ENCODE assay signal across 13 cellular contexts in genomic region chr1:240597153-240597745, GRCh38. TPM values are rescaled to one million over a fixed set of nuclear protein-coding genes. Genes with fewer than 3 reads are reported as not detected.
DNase-seq lines count a peak whose midpoint lies in the region; ATAC-seq and TF ChIP-seq lines count a peak whose summit lies in the region.
"Had no signal": no experiment of that assay in that cellular context is flagged by ENCODE, and none has a peak within 500 bp of the region (broad histone marks: within the 10 kb centered on the region; RNA-seq: fewer than 3 reads in every experiment).

No MANE protein-coding gene starts in this region.

- peak overlapping the region; percentile 22 to 55 (median 34) for H3K27ac Mint-ChIP-seq in nephron
- H3K27ac Mint-ChIP-seq: activated T-helper 2 cell treated with anti-CD3 and anti-CD28 coated beads, Interferon-gamma antibody, Interleukin-2, Interleukin-4, amounts not matched to agents 10 μg/mL and 5 μg/mL and 100 μg/mL, durations not matched to agents 14 hours and 24 hours and 36 hours had no signal

- no peaks in the 10 kb centered on the region for H3K27me3 Mint-ChIP-seq in nephron (ENCODE audit: low read depth)

- H3K27me3 ChIP-seq in upper lobe of right lung: no peaks in the 10 kb centered on the region

- H3K4me1 ChIP-seq in upper lobe of right lung: no peaks in the 10 kb centered on the region

- H3K4me3 Mint-ChIP-seq in nephron: no peak overlapping the region

- peaks cover 14% of the 10 kb centered on the region for H3K4me1 Mint-ChIP-seq in nephron

- DNase-seq in SK-MEL-5 (ENCODE audit: low read depth, low spot score) (peak; percentile 24), fibroblast of gingiva (ENCODE audit: low read depth) (peak; percentile 17), upper lobe of right lung (no peak), SKM-1 (lab: John Stamatoyannopoulos, UW; ENCODE audit: unreplicated experiment) (no peak)
- DNase-seq: NCI-H510A, RPMI8226 had no signal

- H3K4me3 ChIP-seq in upper lobe of right lung: no peak overlapping the region
- H3K4me3 ChIP-seq: K562 had no signal

- ATAC-seq in upper lobe of right lung (peak; percentile 57), GM19452 (IDR thresholded peaks at IDR 0.05; ENCODE audit: unreplicated experiment) (no peak), GM19395 (IDR thresholded peaks at IDR 0.05; ENCODE audit: unreplicated experiment) (no peak)
- ATAC-seq: K562 had no signal

- intact Hi-C loops in upper lobe of right lung (cut with DNase I): no loop called here

- in situ Hi-C loops in SK-MEL-5 (cut with HindIII; ENCODE audit: low pct_unique_long_range_greater_than_20kb, low sequenced_read_pairs): no loop called here

- no peaks in the 10 kb centered on the region for H3K9me3 ChIP-seq in upper lobe of right lung

- no peaks in the 10 kb centered on the region for H3K36me3 ChIP-seq in upper lobe of right lung

- no peak overlapping the region for H3K27ac ChIP-seq in upper lobe of right lung

- TF ChIP-seq CTCF in nephron (IDR thresholded peaks at IDR 0.05; ENCODE audit: unreplicated experiment in 3 of 3): no peak
- TF ChIP-seq CTCF in upper lobe of right lung (IDR thresholded peaks at IDR 0.05): no peak

- no peaks in the 10 kb centered on the region for H3K9me3 Mint-ChIP-seq in nephron
- H3K9me3 Mint-ChIP-seq: activated T-helper 2 cell treated with anti-CD3 and anti-CD28 coated beads, Interferon-gamma antibody, Interleukin-2, Interleukin-4, amounts not matched to agents 10 μg/mL and 5 μg/mL and 100 μg/mL, durations not matched to agents 14 hours and 24 hours and 36 hours had no signal

- H3K36me3 Mint-ChIP-seq in nephron (ENCODE audit: low read depth): no peaks in the 10 kb centered on the region

RNA-seq across cellular contexts. Expression of gene GREM2, which starts 14.7 kb away (rescaled TPM):
- total RNA-seq in SK-MEL-5 (2014; rRNA removed; shearing (Covaris generic)): 0.08 TPM in 2 replicates
- polyA plus RNA-seq in SK-MEL-5 (2015; cell fraction: cytosol; rRNA removed): 0.28 and 0.42 TPM in 2 replicates
- polyA plus RNA-seq in SK-MEL-5 (2015; cell fraction: nucleus; rRNA removed): not detected in 2 replicates
- total RNA-seq in upper lobe of right lung: 0.64 TPM
- total RNA-seq: activated T-helper 2 cell treated with anti-CD3 and anti-CD28 coated beads, Interferon-gamma antibody, Interleukin-2, Interleukin-4, amounts not matched to agents 10 μg/mL and 5 μg/mL and 100 μg/mL, durations not matched to agents 14 hours and 24 hours and 36 hours; bronchial epithelial cell; T-helper 2 cell treated with Interferon-gamma antibody and Interleukin-4, amounts not matched to agents 100 ng/mL and 5 ng/mL, for 36 hours had no signal

Comparison
In these comparisons a context has a peak if more than half of its experiments do, and no peak if none do; other contexts are left out.
1. DNase-seq: peak in SK-MEL-5 (single experiment) and fibroblast of gingiva (single experiment); none in upper lobe of right lung (single experiment) and SKM-1 (single experiment).